ENCODE assay signal across 24 cellular contexts in the genomic region with DNA sequence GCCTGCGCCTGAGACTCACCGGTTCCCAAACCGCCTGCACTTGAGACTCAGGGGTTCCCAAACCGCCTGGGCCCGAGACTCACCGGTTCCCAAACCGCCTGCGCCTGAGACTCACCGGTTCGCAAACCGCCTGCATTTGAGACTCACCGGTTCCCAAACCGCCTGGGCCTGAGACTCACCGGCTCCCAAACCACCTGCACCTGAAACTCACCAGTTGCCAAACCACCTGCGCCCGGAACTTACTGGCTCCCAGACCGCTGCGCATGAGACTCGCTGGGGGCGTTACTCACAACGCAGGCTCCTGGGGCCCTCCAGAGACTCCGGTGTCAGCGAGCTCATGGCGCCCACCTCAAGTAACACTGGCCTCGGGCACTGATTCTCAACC.
"Had no signal": no experiment of that assay in that cellular context is flagged by ENCODE, and none has a peak within 500 bp of the region (broad histone marks: within the 10 kb centered on the region; RNA-seq: fewer than 3 reads in every experiment).

No MANE protein-coding gene starts in this region.

- H3K9me3 Mint-ChIP-seq: IgD-negative memory B cell had no signal

- H3K4me1 Mint-ChIP-seq: IgD-negative memory B cell had no signal

- H3K27ac Mint-ChIP-seq: IgD-negative memory B cell had no signal

- H3K4me1 ChIP-seq: SJCRH30 had no signal

- H3K27ac ChIP-seq: HL-60, SJCRH30 had no signal

- ATAC-seq: K562, Panc1, PC-3, Right ventricle myocardium inferior, SK-N-SH treated with all-trans-retinoic acid at 6 μM for 48 hours had no signal

- H3K36me3 ChIP-seq: SJCRH30 had no signal

- DNase-seq: NCI-H1092; NCI-H1105 treated with DMSO at 0.1 percent for 48 hours; NCI-H1417 treated with DMSO at 0.1 percent for 48 hours; NCI-H146; NCI-H1694 treated with DMSO at 0.1 percent for 48 hours; NCI-H1930; NCI-H2081; NCI-H2107; NCI-H2227 treated with DMSO at 0.1 percent for 48 hours; NCI-H446; NCI-H510A; NCI-H524 treated with DMSO at 0.1 percent for 48 hours; NCI-H69; NCI-H774; NK-92 treated with Interleukin-12 subunit alpha and Interleukin-12 subunit beta, amount 100 ng/mL, for 24 hours; PC-3; SHP77 treated with DMSO at 0.1 percent for 48 hours had no signal

- H3K4me3 ChIP-seq: K562, SJCRH30 had no signal

- H3K4me3 Mint-ChIP-seq: IgD-negative memory B cell had no signal

- H3K9me3 ChIP-seq: SJCRH30 had no signal

- H3K36me3 Mint-ChIP-seq: IgD-negative memory B cell had no signal
